11 cellular contexts compared by ENCODE assay signal in genomic region chr7:134619627-134620331, GRCh38. TPM values are rescaled to one million over a fixed set of nuclear protein-coding genes. Genes with fewer than 3 reads are reported as not detected.
DNase-seq lines count a peak whose midpoint lies in the region; TF ChIP-seq lines count a peak whose summit lies in the region.
"Had no signal": no experiment of that assay in that cellular context is flagged by ENCODE, and none has a peak within 500 bp of the region (broad histone marks: within the 10 kb centered on the region; RNA-seq: fewer than 3 reads in every experiment).

No MANE protein-coding gene starts in this region.

- H3K4me3 Mint-ChIP-seq in type B pancreatic cell: no peak overlapping the region
- H3K4me3 Mint-ChIP-seq: stimulated activated memory B cell treated with anti-CD40 and anti-IgM and Interleukin-4, amounts not matched to agents 10 μg/mL and 1 μg/mL and 100 μg/mL, for 72 hours had no signal

- TF ChIP-seq CTCF in choroid plexus epithelial cell (conservative IDR thresholded peaks at IDR 0.05; ENCODE audit: low read depth, low read length) (no peak), type B pancreatic cell (conservative IDR thresholded peaks at IDR 0.05) (no peak)

- H3K4me3 ChIP-seq in choroid plexus epithelial cell (ENCODE audit: low read depth, low read length): no peak overlapping the region

- DNase-seq in DMS53 (lab: John Stamatoyannopoulos, UW) (peak; percentile 97), NCI-H2171 treated with DMSO at 0.1 percent for 48 hours (lab: John Stamatoyannopoulos, UW) (peak; percentile 28), choroid plexus epithelial cell (ENCODE audit: low read depth) (peak; percentile 92), non-pigmented ciliary epithelial cell (ENCODE audit: low read depth) (peak; percentile 83), SHP77 (lab: John Stamatoyannopoulos, UW) (no peak), type B pancreatic cell (ENCODE audit: extremely low spot score, unreplicated experiment) (no peak)
- DNase-seq in stimulated activated naive CD4-positive, alpha-beta T cell treated with Interleukin-2 at 50 U/mL for 16 hours (lab: John Stamatoyannopoulos, UW): no peak
- DNase-seq in stimulated activated CD4-positive, alpha-beta T cell treated with anti-CD3 and anti-CD28 coated beads, Interleukin-4, amount 100 ng/mL, for 24 hours: no peak
- DNase-seq: activated CD4-positive, alpha-beta T cell treated with anti-CD3 and anti-CD28 coated beads, Interleukin-2, amount 50 U/mL, for 48 hours; NCI-H2029 treated with DMSO at 0.1 percent for 48 hours had no signal

- no peaks in the 10 kb centered on the region for H3K9me3 Mint-ChIP-seq in type B pancreatic cell
- H3K9me3 Mint-ChIP-seq: stimulated activated memory B cell treated with anti-CD40 and anti-IgM and Interleukin-4, amounts not matched to agents 10 μg/mL and 1 μg/mL and 100 μg/mL, for 72 hours had no signal

- no peak overlapping the region for H3K27ac Mint-ChIP-seq in type B pancreatic cell
- H3K27ac Mint-ChIP-seq: stimulated activated memory B cell treated with anti-CD40 and anti-IgM and Interleukin-4, amounts not matched to agents 10 μg/mL and 1 μg/mL and 100 μg/mL, for 72 hours had no signal

- no peaks in the 10 kb centered on the region for H3K4me1 Mint-ChIP-seq in type B pancreatic cell (ENCODE audit: unreplicated experiment)
- H3K4me1 Mint-ChIP-seq: stimulated activated memory B cell treated with anti-CD40 and anti-IgM and Interleukin-4, amounts not matched to agents 10 μg/mL and 1 μg/mL and 100 μg/mL, for 72 hours had no signal

- H3K36me3 Mint-ChIP-seq in type B pancreatic cell: no peaks in the 10 kb centered on the region
- H3K36me3 Mint-ChIP-seq: stimulated activated memory B cell treated with anti-CD40 and anti-IgM and Interleukin-4, amounts not matched to agents 10 μg/mL and 1 μg/mL and 100 μg/mL, for 72 hours had no signal

- peaks cover 35% of the 10 kb centered on the region for H3K27me3 Mint-ChIP-seq in type B pancreatic cell

RNA-seq across cellular contexts. Expression of gene BPGM, which starts 26.9 kb away (rescaled TPM):
- 19.6 and 24.3 TPM in 2 replicates for total RNA-seq in type B pancreatic cell (ENCODE audit: low replicate concordance)

Comparison
In these comparisons a context has a peak if more than half of its experiments do, and no peak if none do; other contexts are left out.
1. DNase-seq: peak in DMS53 (single experiment), NCI-H2171 treated with DMSO at 0.1 percent for 48 hours (single experiment), choroid plexus epithelial cell (single experiment) and non-pigmented ciliary epithelial cell (single experiment); none in stimulated activated naive CD4-positive, alpha-beta T cell treated with Interleukin-2 at 50 U/mL for 16 hours (single experiment), SHP77 (0 of 2), type B pancreatic cell (single experiment) and stimulated activated CD4-positive, alpha-beta T cell treated with anti-CD3 and anti-CD28 coated beads, Interleukin-4, amount 100 ng/mL, for 24 hours (single experiment).